In genomic region chr3:73558399-73559075, GRCh38 we compare ENCODE assay signal across 15 cellular contexts.
DNase-seq lines count a peak whose midpoint lies in the region; ATAC-seq lines count a peak whose summit lies in the region.
"Had no signal": no experiment of that assay in that cellular context is flagged by ENCODE, and none has a peak within 500 bp of the region (broad histone marks: within the 10 kb centered on the region; RNA-seq: fewer than 3 reads in every experiment).

No MANE protein-coding gene starts in this region.

- no peak overlapping the region for H3K4me3 Mint-ChIP-seq in activated naive CD4-positive, alpha-beta T cell treated with anti-CD3 and anti-CD28 coated beads, Interleukin-2, amount 10 ng/mL, durations not matched to agents 7 days and 5 days
- H3K4me3 Mint-ChIP-seq: activated CD4-positive, alpha-beta memory T cell treated with anti-CD3 and anti-CD28 coated beads for 36 hours; CD14-positive monocyte; T-helper 17 cell had no signal

- ATAC-seq in Right ventricle myocardium superior (ENCODE audit: poor library complexity) (peak; percentile 80), left colon (no peak), GM18517 (IDR thresholded peaks at IDR 0.05; ENCODE audit: unreplicated experiment) (no peak)
- ATAC-seq: T-helper 17 cell had no signal

- intact Hi-C loops in Right ventricle myocardium superior (cut with DNase I) (no loop called here), left colon (cut with DNase I, micrococcal nuclease) (no loop called here)

- H3K4me3 ChIP-seq in H7 (ENCODE audit: insufficient read depth, low read depth, low read length) (no peak overlapping the region), rectal smooth muscle tissue (ENCODE audit: low read length) (peak overlapping the region; percentile 1)
- H3K4me3 ChIP-seq: spleen had no signal

- no peaks in the 10 kb centered on the region for H3K36me3 Mint-ChIP-seq in activated naive CD4-positive, alpha-beta T cell treated with anti-CD3 and anti-CD28 coated beads, Interleukin-2, amount 10 ng/mL, durations not matched to agents 7 days and 5 days
- H3K36me3 Mint-ChIP-seq: activated CD4-positive, alpha-beta memory T cell treated with anti-CD3 and anti-CD28 coated beads for 36 hours; CD14-positive monocyte had no signal

- CTCF ChIA-PET in activated naive CD4-positive, alpha-beta T cell treated with anti-CD3 and anti-CD28 coated beads, Interleukin-2, amount 10 ng/mL, durations not matched to agents 7 days and 5 days (lab: Charles Lee), result no interaction called here

- H3K27me3 Mint-ChIP-seq in activated naive CD4-positive, alpha-beta T cell treated with anti-CD3 and anti-CD28 coated beads, Interleukin-2, amount 10 ng/mL, durations not matched to agents 7 days and 5 days, result no peaks in the 10 kb centered on the region
- H3K27me3 Mint-ChIP-seq: activated CD4-positive, alpha-beta memory T cell treated with anti-CD3 and anti-CD28 coated beads for 36 hours; T-helper 17 cell had no signal

- H3K4me1 Mint-ChIP-seq in activated naive CD4-positive, alpha-beta T cell treated with anti-CD3 and anti-CD28 coated beads, Interleukin-2, amount 10 ng/mL, durations not matched to agents 7 days and 5 days, result no peaks in the 10 kb centered on the region
- H3K4me1 Mint-ChIP-seq: CD14-positive monocyte, T-helper 17 cell had no signal

- no peak overlapping the region for H3K9ac ChIP-seq in rectal smooth muscle tissue (ENCODE audit: low read length)

- H3K27ac Mint-ChIP-seq in activated naive CD4-positive, alpha-beta T cell treated with anti-CD3 and anti-CD28 coated beads, Interleukin-2, amount 10 ng/mL, durations not matched to agents 7 days and 5 days, result no peak overlapping the region
- H3K27ac Mint-ChIP-seq: activated CD4-positive, alpha-beta memory T cell treated with anti-CD3 and anti-CD28 coated beads for 36 hours; CD14-positive monocyte; T-helper 17 cell had no signal

- peaks cover 42% of the 10 kb centered on the region for H3K4me1 ChIP-seq in rectal smooth muscle tissue (ENCODE audit: control insufficient read depth, insufficient read depth, low read length)
- H3K4me1 ChIP-seq: spleen had no signal

- H3K36me3 ChIP-seq in H7 (replicated peaks; ENCODE audit: control insufficient read depth, insufficient read depth, low read length) (no peaks in the 10 kb centered on the region), rectal smooth muscle tissue (ENCODE audit: control insufficient read depth, insufficient read depth, low read length) (no peaks in the 10 kb centered on the region)
- H3K36me3 ChIP-seq: spleen had no signal

- peak overlapping the region; percentile 41 for H3K27ac ChIP-seq in rectal smooth muscle tissue (ENCODE audit: low read depth, low read length)
- H3K27ac ChIP-seq: spleen had no signal

- peak; percentile 33 for DNase-seq in H7
- DNase-seq in amniotic stem cell (lab: John Stamatoyannopoulos, UW), result peak; percentile 14
- no peak for DNase-seq in Right ventricle myocardium superior
- DNase-seq in NCI-H524 treated with DMSO at 0.1 percent for 48 hours (lab: John Stamatoyannopoulos, UW), result no peak
- no peak for DNase-seq in left colon
- no peak for DNase-seq in activated naive CD4-positive, alpha-beta T cell treated with anti-CD3 and anti-CD28 coated beads, Interleukin-2, amount 10 ng/mL, durations not matched to agents 7 days and 5 days
- DNase-seq: activated CD4-positive, alpha-beta memory T cell treated with anti-CD3 and anti-CD28 coated beads for 36 hours; activated gamma-delta T cell; cortex of kidney; NCI-H1694 treated with DMSO at 0.1 percent for 48 hours; spleen; T-helper 17 cell had no signal

- peaks cover 15% of the 10 kb centered on the region for H3K27me3 ChIP-seq in H7 (ENCODE audit: control insufficient read depth, insufficient read depth, low read length)
- H3K27me3 ChIP-seq in rectal smooth muscle tissue (ENCODE audit: control insufficient read depth, insufficient read depth, low read length), result no peaks in the 10 kb centered on the region
- H3K27me3 ChIP-seq: spleen had no signal

- H3K9me3 Mint-ChIP-seq in activated naive CD4-positive, alpha-beta T cell treated with anti-CD3 and anti-CD28 coated beads, Interleukin-2, amount 10 ng/mL, durations not matched to agents 7 days and 5 days, result no peaks in the 10 kb centered on the region
- H3K9me3 Mint-ChIP-seq: activated CD4-positive, alpha-beta memory T cell treated with anti-CD3 and anti-CD28 coated beads for 36 hours had no signal

Comparison
In these comparisons a context has a peak if more than half of its experiments do, and no peak if none do; other contexts are left out.
1. DNase-seq: peak in H7 (single experiment) and amniotic stem cell (single experiment); none in Right ventricle myocardium superior (single experiment), NCI-H524 treated with DMSO at 0.1 percent for 48 hours (single experiment), left colon (0 of 2) and activated naive CD4-positive, alpha-beta T cell treated with anti-CD3 and anti-CD28 coated beads, Interleukin-2, amount 10 ng/mL, durations not matched to agents 7 days and 5 days (single experiment).